In the genomic region with DNA sequence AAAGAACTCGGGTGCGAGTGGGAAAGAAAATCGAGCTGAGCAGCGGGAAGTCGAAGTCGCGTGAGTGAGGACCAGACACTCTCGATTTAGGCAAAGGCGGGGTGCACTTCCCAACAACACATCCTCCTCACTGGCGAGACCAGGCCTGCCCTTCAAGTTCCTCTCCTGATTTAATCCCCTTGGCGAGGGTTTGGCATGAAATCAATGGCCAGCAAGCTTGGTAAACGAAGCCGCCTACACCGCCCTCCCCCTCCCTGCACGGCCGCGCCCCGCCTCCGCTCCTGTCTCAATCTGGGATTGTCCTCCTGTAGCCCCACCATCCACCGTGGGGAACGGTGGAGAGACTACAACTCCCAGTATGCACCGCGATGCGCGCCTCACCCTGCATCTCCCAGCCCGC, we compare ENCODE assay signal across 14 cellular contexts. TPM values are rescaled to one million over a fixed set of nuclear protein-coding genes. Genes with fewer than 3 reads are reported as not detected.
DNase-seq lines count a peak whose midpoint lies in the region; ATAC-seq, FAIRE-seq and TF ChIP-seq lines count a peak whose summit lies in the region.
"Not testable (repeated sequence)": the region's sequence is repeated elsewhere in the genome, so short reads cannot be mapped to it uniquely, and the experiment has no call there.
"Had no signal": no experiment of that assay in that cellular context is flagged by ENCODE, and none has a peak within 500 bp of the region (broad histone marks: within the 10 kb centered on the region; RNA-seq: fewer than 3 reads in every experiment).

A gene with protein sequence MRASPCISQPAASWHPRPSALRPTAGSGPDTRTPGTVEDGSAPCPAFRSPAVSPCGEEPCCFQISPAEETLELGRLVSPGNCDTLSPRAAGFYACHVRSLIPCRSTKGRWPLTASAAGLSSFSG (plus strand): TSS at position 301 of the 400 bp plus-strand sequence. CDS start 68 bp downstream, at position 369.

- H3K4me1 Mint-ChIP-seq in stimulated activated naive CD8-positive, alpha-beta T cell treated with anti-CD3 and anti-CD28 coated beads, Interleukin-15, amount 100 ng/mL, for 72 hours: not testable (repeated sequence)

- intact Hi-C loops in lower lobe of right lung (cut with DNase I): not testable (repeated sequence)

- not testable (repeated sequence) for H3K9me3 ChIP-seq in A549; Loucy (ENCODE audit: insufficient read depth, low read depth, low read length); NT2/D1 (ENCODE audit: insufficient read depth, low read length); lower lobe of right lung

- not testable (repeated sequence) for H3F3A ChIP-seq in Loucy (ENCODE audit: low read depth)

- not testable (repeated sequence) for H3K27me3 ChIP-seq in Loucy (ENCODE audit: insufficient read depth, low read length, poor library complexity, severe bottlenecking); NT2/D1 (ENCODE audit: insufficient read depth, insufficient read length); lower lobe of right lung (ENCODE audit: low read depth); rectal smooth muscle tissue (ENCODE audit: control insufficient read depth, insufficient read depth, low read length)

- TF ChIP-seq POLR2A in A549 (IDR thresholded peaks at IDR 0.05; ENCODE audit: low read length): not testable (repeated sequence)

- not testable (repeated sequence) for TF ChIP-seq RAD21 in A549 (conservative IDR thresholded peaks at IDR 0.05 in 1 of 2, IDR thresholded peaks at IDR 0.05 in 1 of 2)

- POLR2A ChIA-PET in A549 (lab: Yijun Ruan, JAX): not testable (repeated sequence)

- 76% methylated on average over 10 of the region's 26 CpGs for WGBS in A549 (ENCODE audit: missing lambda C conversion rate)

- H2AFZ ChIP-seq in Loucy (ENCODE audit: low read length): not testable (repeated sequence)

- H3K9me2 ChIP-seq in Loucy (replicated peaks; ENCODE audit: low read depth, low read length): not testable (repeated sequence)

- H3K4me2 ChIP-seq in A549; Loucy (ENCODE audit: low read depth, low read length, poor library complexity, severe bottlenecking): not testable (repeated sequence)

- H3K79me2 ChIP-seq in Loucy (ENCODE audit: insufficient read depth, low read length): not testable (repeated sequence)

- H4K20me1 ChIP-seq in Loucy (ENCODE audit: insufficient read depth, low read length, poor library complexity, severe bottlenecking): not testable (repeated sequence)

- H3K9ac ChIP-seq in Loucy (ENCODE audit: low read depth, low read length, poor library complexity, severe bottlenecking); NT2/D1 (ENCODE audit: insufficient read length, low read depth); rectal smooth muscle tissue (ENCODE audit: low read length): not testable (repeated sequence)

- 0 out of 6 replicates have a peak within 1 kb of the TSS, but pooled peaks of 1 of the 2 experiments have one; percentile 64 for H3K27ac ChIP-seq in A549
- not testable (repeated sequence) for H3K27ac ChIP-seq in lower lobe of right lung; rectal smooth muscle tissue (ENCODE audit: low read depth, low read length)

- CTCF ChIA-PET in A549 (lab: Yijun Ruan, JAX): not testable (repeated sequence)

- not testable (repeated sequence) for H3K27ac Mint-ChIP-seq in stimulated activated naive CD8-positive, alpha-beta T cell treated with anti-CD3 and anti-CD28 coated beads, Interleukin-15, amount 100 ng/mL, for 72 hours

- TF ChIP-seq CTCF in A549 (IDR thresholded peaks at IDR 0.05); Loucy (conservative IDR thresholded peaks at IDR 0.05; ENCODE audit: low read length); fibroblast of mammary gland (conservative IDR thresholded peaks at IDR 0.05; ENCODE audit: control insufficient read depth, insufficient read depth, low read depth, low read length); lower lobe of right lung (IDR thresholded peaks at IDR 0.05): not testable (repeated sequence)

- not testable (repeated sequence) for H3K36me3 ChIP-seq in Loucy (ENCODE audit: insufficient read depth, low read length); NT2/D1 (ENCODE audit: insufficient read depth, insufficient read length, low read length); lower lobe of right lung; rectal smooth muscle tissue (ENCODE audit: control insufficient read depth, insufficient read depth, low read length)

- peak within 1 kb of the TSS; percentile 37; the same call in 1 of the 3 replicates for H3K4me3 ChIP-seq in A549
- peak within 1 kb of the TSS; percentile 35 for H3K4me3 ChIP-seq in Loucy (ENCODE audit: low read length, poor library complexity, severe bottlenecking)
- peak within 1 kb of the TSS; percentile 32 for H3K4me3 ChIP-seq in NT2/D1 (ENCODE audit: insufficient read length, low read depth)
- H3K4me3 ChIP-seq in fibroblast of mammary gland (ENCODE audit: control insufficient read depth, low read depth, low read length): peak within 1 kb of the TSS; percentile 21
- H3K4me3 ChIP-seq in lower lobe of right lung: peak within 1 kb of the TSS; percentile 21
- peak within 1 kb of the TSS; percentile 32 for H3K4me3 ChIP-seq in rectal smooth muscle tissue (ENCODE audit: low read length)

- H3K4me1 ChIP-seq in A549; Loucy (ENCODE audit: insufficient read depth, low read length, poor library complexity, severe bottlenecking); NT2/D1 (ENCODE audit: insufficient read depth, insufficient read length); lower lobe of right lung; rectal smooth muscle tissue (ENCODE audit: control insufficient read depth, insufficient read depth, low read length): not testable (repeated sequence)

- in situ Hi-C loops in SK-MEL-5 (cut with HindIII; ENCODE audit: low pct_unique_long_range_greater_than_20kb, low sequenced_read_pairs): not testable (repeated sequence)

- not testable (repeated sequence) for ATAC-seq in A549; lower lobe of right lung; stimulated activated naive CD8-positive, alpha-beta T cell treated with anti-CD3 and anti-CD28 coated beads, Interleukin-15, amount 100 ng/mL, for 72 hours

- TF ChIP-seq EP300 in A549 (IDR thresholded peaks at IDR 0.05): not testable (repeated sequence)

- FAIRE-seq in A549 (lab: Jason Lieb, UNC): not testable (repeated sequence)

- not testable (repeated sequence) for DNase-seq in A549 (ENCODE audit: low read depth in 1 of 2, low spot score in 1 of 2); NT2/D1 (ENCODE audit: low read depth, low spot score); SK-MEL-5 (ENCODE audit: low read depth, low spot score); fibroblast of mammary gland (ENCODE audit: low read depth); lower lobe of right lung; stimulated activated naive CD8-positive, alpha-beta T cell treated with anti-CD3 and anti-CD28 coated beads, Interleukin-15, amount 100 ng/mL, for 72 hours

- H3K4me3 Mint-ChIP-seq in stimulated activated naive CD8-positive, alpha-beta T cell treated with anti-CD3 and anti-CD28 coated beads, Interleukin-15, amount 100 ng/mL, for 72 hours: peak within 1 kb of the TSS; percentile 24 to 44

- not testable (repeated sequence) for H3K27me3 Mint-ChIP-seq in stimulated activated naive CD8-positive, alpha-beta T cell treated with anti-CD3 and anti-CD28 coated beads, Interleukin-15, amount 100 ng/mL, for 72 hours

- H3K9me3 Mint-ChIP-seq in stimulated activated naive CD8-positive, alpha-beta T cell treated with anti-CD3 and anti-CD28 coated beads, Interleukin-15, amount 100 ng/mL, for 72 hours: not testable (repeated sequence)

RNA-seq across cellular contexts. Expression of the gene that starts here (rescaled TPM):
- polyA plus RNA-seq in A549 (2011; rRNA removed) (2.8 TPM in 2 replicates), A549 (2017; fragmentation: RNase III; extraction: RNeasy Plus Mini Kit Qiagen cat#74134 plus additional on column Dnase treatment) (1.3 to 2.0 TPM (median 1.7 TPM) in 3 replicates)
- polyA plus RNA-seq in A549 (2012; cell fraction: cytosol; rRNA removed): 1.0 and 1.3 TPM in 2 replicates
- 0.98 and 1.0 TPM in 2 replicates for polyA plus RNA-seq in A549 (2012; cell fraction: nucleus; rRNA removed)
- polyA minus RNA-seq in A549 (2011; rRNA and poly(A)+ RNA removed): 0.74 and 1.5 TPM in 2 replicates
- total RNA-seq in SK-MEL-5 (2014; rRNA removed; shearing (Covaris generic)): 10.3 and 15.7 TPM in 2 replicates
- 9.2 and 9.9 TPM in 2 replicates for polyA plus RNA-seq in SK-MEL-5 (2015; cell fraction: cytosol; rRNA removed)
- polyA plus RNA-seq in SK-MEL-5 (2015; cell fraction: nucleus; rRNA removed): 87.9 and 108 TPM in 2 replicates
- total RNA-seq in lower lobe of right lung: 0.77 TPM
- total RNA-seq: A172; A673; Caco-2; Calu3; CD8-positive, alpha-beta T cell had no signal
- polyA plus RNA-seq: AG04450 had no signal
